In genomic region chr5:136133416-136134383, GRCh38 we compare ENCODE assay signal across 8 cellular contexts. TPM values are rescaled to one million over a fixed set of nuclear protein-coding genes. Genes with fewer than 3 reads are reported as not detected.
DNase-seq lines count a peak whose midpoint lies in the region; ATAC-seq, FAIRE-seq and TF ChIP-seq lines count a peak whose summit lies in the region.

No MANE protein-coding gene starts in this region.

- no peak for TF ChIP-seq CTCF in GM12878 (IDR thresholded peaks at IDR 0.05 in 2 of 3, conservative IDR thresholded peaks at IDR 0.05 in 1 of 3; ENCODE audit: control insufficient read depth in 2 of 3, extremely low read depth in 1 of 3, insufficient read depth in 1 of 3, low read depth in 3 of 3, low read length in 3 of 3)
- no peak for TF ChIP-seq CTCF in psoas muscle (IDR thresholded peaks at IDR 0.05)

- H4K20me1 ChIP-seq in GM12878 (ENCODE audit: control insufficient read depth, insufficient read depth), result no peaks in the 10 kb centered on the region

- H3K9me3 ChIP-seq in GM12878 (replicated peaks; ENCODE audit: control insufficient read depth, insufficient read depth, low read length), result no peaks in the 10 kb centered on the region
- no peaks in the 10 kb centered on the region for H3K9me3 ChIP-seq in psoas muscle

- WGBS in GM12878 (ENCODE audit: insufficient coverage, insufficient replicate concordance, low lambda C conversion rate, missing lambda C conversion rate), result 9% methylated on average over 23 of the region's 25 CpGs
- WGBS in psoas muscle, 3 donors, result 1 to 3% (median 1%) methylated on average over 25 of the region's 25 CpGs

- H3K9ac ChIP-seq in GM12878 (ENCODE audit: control insufficient read depth, insufficient read depth, low read length), result peak overlapping the region; percentile 89

- peak overlapping the region; percentile 93 for H3K4me2 ChIP-seq in GM12878 (ENCODE audit: control insufficient read depth, insufficient read depth)

- no peak for TF ChIP-seq EP300 in GM12878 (IDR thresholded peaks at IDR 0.05; ENCODE audit: borderline replicate concordance in 1 of 2, control insufficient read depth in 1 of 2, low read depth in 2 of 2, low read length in 2 of 2)

- H3K27ac ChIP-seq in GM12878 (ENCODE audit: control insufficient read depth, insufficient read depth), result peak overlapping the region; percentile 54; the same call in 1 of the 2 replicates
- H3K27ac ChIP-seq in psoas muscle, result peak overlapping the region; percentile 93

- SMC1A ChIA-PET in GM12878 (lab: Charles Lee; ENCODE audit: uncharacterized antibody, unreplicated experiment), result interaction anchor here (0.7 to 3.7 kb wide), 17 partner anchors 8 to 96 kb away, joined by 3 to 29 read pairs (median 5); no protein-coding TSS in a partner anchor

- peaks cover 35% of the 10 kb centered on the region for H3K79me2 ChIP-seq in GM12878 (ENCODE audit: control insufficient read depth, insufficient read depth, low read length)

- intact Hi-C loops in GM12878 (cut with micrococcal nuclease; ENCODE audit: unreplicated experiment), result loop anchor here (5.0 kb wide), 1 partner anchor 51 kb away; no protein-coding TSS in a partner anchor
- intact Hi-C loops in psoas muscle (cut with DNase I), result loop anchor here in 1 of 2 donors (1.0 kb wide), 1 partner anchor 51 kb away; no protein-coding TSS in a partner anchor

- CTCF ChIA-PET in GM12878 (lab: Yijun Ruan, JAX), result interaction anchor here (0.7 to 2.3 kb wide), 9 partner anchors 7 to 70 kb away, joined by 3 to 13 read pairs (median 4); no protein-coding TSS in a partner anchor

- H3K4me3 ChIP-seq in GM12878 (peak overlapping the region; percentile 76), psoas muscle (peak overlapping the region; percentile 91)

- TF ChIP-seq RAD21 in GM12878 (IDR thresholded peaks at IDR 0.05; ENCODE audit: insufficient read depth, low read depth, low read length), result no peak

- TSS peak; percentile 54 for BruUV-seq in GM12878 (replicated peaks; lab: Mats Ljungman, UMichigan)

- POLR2A ChIA-PET in GM12878 (lab: Charles Lee), result interaction anchor here (0.9 to 2.0 kb wide), 4 partner anchors 24 to 52 kb away, joined by 3 to 8 read pairs (median 4); no protein-coding TSS in a partner anchor

- no peak for TF ChIP-seq POLR2A in GM12878 (IDR thresholded peaks at IDR 0.05; ENCODE audit: low read depth, low read length)

- H3K4me1 ChIP-seq in GM12878 (ENCODE audit: control insufficient read depth, insufficient read depth, low read length) (peaks cover 3% of the 10 kb centered on the region), psoas muscle (peaks cover 46% of the 10 kb centered on the region)

- in situ Hi-C loops in GM12878 (cut with MboI), result no loop called here

- ATAC-seq in HG02973 (IDR thresholded peaks at IDR 0.05; ENCODE audit: unreplicated experiment), result peak; percentile 25
- peak; percentile 32 for ATAC-seq in GM12878
- ATAC-seq in psoas muscle, result peak in 1 of 4 donors; percentile 30
- no peak for ATAC-seq in HG02571 (IDR thresholded peaks at IDR 0.05; ENCODE audit: unreplicated experiment)

- H3K27me3 ChIP-seq in GM12878 (replicated peaks in 1 of 2; ENCODE audit: control insufficient read depth in 2 of 2, insufficient read depth in 2 of 2, low read length in 1 of 2) (peaks cover 0 to 3% of the 10 kb centered on the region in 2 experiments; a peak in 1 of 4 replicates), psoas muscle (ENCODE audit: insufficient read depth in 3 of 3, low read length in 2 of 3) (no peaks in the 10 kb centered on the region)

- RAD21 ChIA-PET in GM12878 (lab: Charles Lee; ENCODE audit: unreplicated experiment), result interaction anchor here (0.9 to 3.8 kb wide), 5 partner anchors 20 to 55 kb away, joined by 3 to 22 read pairs (median 4); no protein-coding TSS in a partner anchor

- FAIRE-seq in GM12878 (lab: Jason Lieb, UNC), result no peak

- DNase-seq in stimulated activated CD4-positive, alpha-beta T cell treated with anti-CD3 and anti-CD28 coated beads, Interleukin-15, amount 100 ng/mL, for 24 hours, result peak; percentile 8
- DNase-seq in stimulated activated CD4-positive, alpha-beta T cell treated with anti-CD3 and anti-CD28 coated beads, Interleukin-12 subunit alpha, Interleukin-12 subunit beta, amount 100 ng/mL, for 4 hours, result no peak
- peak; percentile 36 for DNase-seq in NOMO-1 treated with DMSO at 0.1 percent for 48 hours (lab: John Stamatoyannopoulos, UW; ENCODE audit: unreplicated experiment)
- DNase-seq in GM12878 (ENCODE audit: low read depth, low spot score), result no peak
- DNase-seq in hippocampal formation (lab: John Stamatoyannopoulos, UW), result peak; percentile 8 to 22
- DNase-seq in psoas muscle, result peak; percentile 48 to 60

- peak overlapping the region; percentile 77 for H2AFZ ChIP-seq in GM12878 (ENCODE audit: control insufficient read depth, low read depth, low read length)

- no peaks in the 10 kb centered on the region for H3K36me3 ChIP-seq in GM12878 (ENCODE audit: control insufficient read depth in 2 of 2, insufficient read depth in 2 of 2, low read length in 1 of 2)
- H3K36me3 ChIP-seq in psoas muscle (ENCODE audit: insufficient read depth in 1 of 2, low read depth in 1 of 2), result no peaks in the 10 kb centered on the region

TF ChIP-seq in GM12878, 131 proteins besides CTCF, POLR2A, EP300 and RAD21 (continues in another document):
- TF ChIP-seq BMI1 (IDR thresholded peaks at IDR 0.05; ENCODE audit: borderline replicate concordance) (no peak), PML (IDR thresholded peaks at IDR 0.05; ENCODE audit: low read length) (no peak), KLF5 (IDR thresholded peaks at IDR 0.05; ENCODE audit: partially characterized antibody) (no peak), BCL3 (IDR thresholded peaks at IDR 0.05; ENCODE audit: borderline replicate concordance, insufficient read depth, low read depth, low read length, poor library complexity, severe bottlenecking) (no peak), FOXM1 (IDR thresholded peaks at IDR 0.05; ENCODE audit: low read depth, low read length) (no peak), ASH2L (IDR thresholded peaks at IDR 0.05; ENCODE audit: borderline replicate concordance, low read depth) (no peak), GABPA (IDR thresholded peaks at IDR 0.05; ENCODE audit: low read depth) (no peak), NFXL1 (IDR thresholded peaks at IDR 0.05; ENCODE audit: borderline replicate concordance) (no peak), KDM1A (IDR thresholded peaks at IDR 0.05; ENCODE audit: borderline replicate concordance) (no peak)

RNA-seq across cellular contexts. Expression of gene SMAD5, which starts 1.1 kb away (rescaled TPM):
- 145 and 164 TPM in 2 replicates for total RNA-seq in GM12878 (2013; cell fraction: nucleolus; rRNA removed)
- 8.0 and 10.4 TPM in 2 replicates for total RNA-seq in GM12878 (2014; rRNA removed)
- total RNA-seq in GM12878 (2014; rRNA removed; fragmentation: Illumina TruSeq; extraction: Trizol), result 11.1 and 11.4 TPM in 2 replicates
- 14.8 and 15.4 TPM in 2 replicates for total RNA-seq in GM12878 (2021)
- polyA plus RNA-seq in GM12878 (2011; ENCODE audit: low read depth), result 5.4 TPM
- polyA plus RNA-seq in GM12878 (2011; rRNA removed), result 40.6 and 56.1 TPM in 2 replicates
- 16.7 and 22.3 TPM in 2 replicates for polyA plus RNA-seq in GM12878 (2011; cell fraction: cytosol; rRNA removed)
- 19.8 and 23.5 TPM in 2 replicates for polyA plus RNA-seq in GM12878 (2011; cell fraction: nucleus; rRNA removed)
- 5.0 and 5.7 TPM in 2 replicates for polyA plus RNA-seq in GM12878 (2012)
- polyA plus RNA-seq in GM12878 (2014; fragmentation: Illumina TruSeq; extraction: Trizol), result 9.2 and 11.1 TPM in 2 replicates
- polyA plus RNA-seq in GM12878 (2014; fragmentation: Nextera tagmentation; extraction: Ambion mirVana), result 1 to 10 TPM; 3.6 to 7.1 TPM
- polyA plus RNA-seq in GM12878 (2014; rRNA removed), result 12.4 and 12.5 TPM in 2 replicates
- polyA plus RNA-seq in GM12878 (2016; fragmentation: Nextera tagmentation; extraction: Ambion mirVana), result 10 to 100 TPM; 14.2 to 16.0 TPM
- 45.7 and 59.2 TPM in 2 replicates for polyA minus RNA-seq in GM12878 (2011; rRNA and poly(A)+ RNA removed)
- polyA minus RNA-seq in GM12878 (2011; cell fraction: cytosol; rRNA and poly(A)+ RNA removed), result 11.4 and 22.4 TPM in 2 replicates
- 21.9 and 33.2 TPM in 2 replicates for polyA minus RNA-seq in GM12878 (2011; cell fraction: nucleus; rRNA and poly(A)+ RNA removed)
- 10 to 100 TPM; 35.8 to 49.6 (median 39.8) TPM for total RNA-seq in psoas muscle
- 10 to 100 TPM in 1 of 3 donors, 1 to 10 TPM in 2; 9.2 to 22.5 (median 9.8) TPM for polyA plus RNA-seq in psoas muscle

RNA-seq across cellular contexts. Expression of gene SMIM32, which starts 59.3 kb away (rescaled TPM):
- total RNA-seq in GM12878 (2013; cell fraction: nucleolus; rRNA removed), result not detected in 2 replicates
- total RNA-seq in GM12878 (2014; rRNA removed) (not detected in 2 replicates), GM12878 (2014; rRNA removed; fragmentation: Illumina TruSeq; extraction: Trizol) (not detected in 2 replicates), GM12878 (2021) (not detected in 2 replicates), psoas muscle (under 1 TPM in 2 of 4 donors, not detected in 2; 0.36 to 0.82 TPM)
- not detected for polyA plus RNA-seq in GM12878 (2011; ENCODE audit: low read depth)
- polyA plus RNA-seq in GM12878 (2011; rRNA removed) (not detected in 2 replicates), GM12878 (2014; fragmentation: Illumina TruSeq; extraction: Trizol) (not detected in 2 replicates), GM12878 (2014; fragmentation: Nextera tagmentation; extraction: Ambion mirVana) (not detected), GM12878 (2014; rRNA removed) (not detected in 2 replicates), GM12878 (2016; fragmentation: Nextera tagmentation; extraction: Ambion mirVana) (not detected), psoas muscle (under 1 TPM in 2 of 3 donors, not detected in 1; 0.06 to 0.10 TPM)
- polyA plus RNA-seq in GM12878 (2011; cell fraction: cytosol; rRNA removed), result not detected in 2 replicates
- polyA plus RNA-seq in GM12878 (2011; cell fraction: nucleus; rRNA removed), result not detected in 2 replicates
- not detected in 2 replicates for polyA plus RNA-seq in GM12878 (2012)
- polyA minus RNA-seq in GM12878 (2011; rRNA and poly(A)+ RNA removed), result not detected in 2 replicates
- polyA minus RNA-seq in GM12878 (2011; cell fraction: cytosol; rRNA and poly(A)+ RNA removed), result not detected in 2 replicates
- not detected in 2 replicates for polyA minus RNA-seq in GM12878 (2011; cell fraction: nucleus; rRNA and poly(A)+ RNA removed)

Comparison
In these comparisons a context has a peak if more than half of its experiments do, and no peak if none do; other contexts are left out.
1. DNase-seq: peak in stimulated activated CD4-positive, alpha-beta T cell treated with anti-CD3 and anti-CD28 coated beads, Interleukin-15, amount 100 ng/mL, for 24 hours (single experiment), NOMO-1 treated with DMSO at 0.1 percent for 48 hours (single experiment), hippocampal formation (2 of 2) and psoas muscle (2 of 2); none in stimulated activated CD4-positive, alpha-beta T cell treated with anti-CD3 and anti-CD28 coated beads, Interleukin-12 subunit alpha, Interleukin-12 subunit beta, amount 100 ng/mL, for 4 hours (single experiment) and GM12878 (single experiment).